In genomic region chr19:572891-573825, GRCh38 we compare ENCODE assay signal across 8 cellular contexts. TPM values are rescaled to one million over a fixed set of nuclear protein-coding genes. Genes with fewer than 3 reads are reported as not detected.
DNase-seq lines count a peak whose midpoint lies in the region; ATAC-seq and TF ChIP-seq lines count a peak whose summit lies in the region.

No MANE protein-coding gene starts in this region.

- BruUV-seq in OCI-LY7 (replicated peaks; lab: Mats Ljungman, UMichigan) = no TSS peak

- H3K9me2 ChIP-seq in OCI-LY7 (ENCODE audit: insufficient read depth, low read length) = no peaks in the 10 kb centered on the region

- CTCF ChIA-PET in OCI-LY7 (lab: Charles Lee; ENCODE audit: unreplicated experiment) = interaction anchor here (0.6 kb wide), 1 partner anchor 71 kb away, joined by 6 read pairs; no protein-coding TSS in a partner anchor

- POLR2A ChIA-PET in OCI-LY7 (lab: Charles Lee) = no interaction called here

- intact Hi-C loops in OCI-LY7 (cut with micrococcal nuclease; ENCODE audit: unreplicated experiment) = loop anchor here (2.0 to 5.0 kb wide), 4 partner anchors 41 to 224 kb away; partner anchors contain the start of genes CDC34, POLRMT, PTBP1 and RNF126
- intact Hi-C loops in tibial artery (cut with DNase I; ENCODE audit: low total_unique reads) = no loop called here

- H4K20me1 ChIP-seq in OCI-LY7 (ENCODE audit: insufficient read depth, low read length) = peaks cover 6% of the 10 kb centered on the region; the same call in 1 of the 2 replicates

- no peak overlapping the region for H2AFZ ChIP-seq in OCI-LY7 (ENCODE audit: low read length)

- no peaks in the 10 kb centered on the region for H3K27me3 ChIP-seq in lung (ENCODE audit: control insufficient read depth, insufficient read depth)
- H3K27me3 ChIP-seq in tibial artery = no peaks in the 10 kb centered on the region

- H3K27ac ChIP-seq in OCI-LY7 (ENCODE audit: low read depth, low read length, poor library complexity, severe bottlenecking) (peak overlapping the region; percentile 88), lung (ENCODE audit: low read depth in 1 of 2, low read length in 1 of 2) (peak overlapping the region; percentile 87 to 95), tibial artery (peak overlapping the region; percentile 80 to 87)

- peaks cover 29% of the 10 kb centered on the region for H3K36me3 ChIP-seq in OCI-LY7 (ENCODE audit: insufficient read depth, low read length)
- peaks cover 0 to 14% of the 10 kb centered on the region in 2 donors for H3K36me3 ChIP-seq in lung (ENCODE audit: control insufficient read depth in 2 of 2, insufficient read depth in 2 of 2, low read length in 2 of 2)
- peaks cover 0 to 8% (median 4%) of the 10 kb centered on the region in 3 donors for H3K36me3 ChIP-seq in tibial artery

- DNase-seq in NCI-H524 (lab: John Stamatoyannopoulos, UW) = peak; percentile 74 to 88
- no peak for DNase-seq in NCI-H524 treated with DMSO at 0.1 percent for 48 hours (lab: John Stamatoyannopoulos, UW)
- DNase-seq in OCI-LY7 (ENCODE audit: low spot score) = peak; percentile 49
- DNase-seq in dedifferentiated amniotic fluid mesenchymal stem cell (ENCODE audit: extremely low spot score) = peak; percentile 32
- DNase-seq in lung (ENCODE audit: low spot score) = peak; percentile 52
- peak in 1 of 2 donors; percentile 74 for DNase-seq in tibial artery

- no peak for TF ChIP-seq CTCF in OCI-LY7 (conservative IDR thresholded peaks at IDR 0.05; ENCODE audit: low read length)
- TF ChIP-seq CTCF in lung (IDR thresholded peaks at IDR 0.05; ENCODE audit: control extremely low read depth, extremely low read depth) = no peak
- no peak for TF ChIP-seq CTCF in tibial artery (IDR thresholded peaks at IDR 0.05)

- H3K4me1 ChIP-seq in OCI-LY7 (ENCODE audit: insufficient read depth, low read length, poor library complexity, severe bottlenecking) (peaks cover 32% of the 10 kb centered on the region), lung (ENCODE audit: control insufficient read depth in 2 of 2, insufficient read depth in 2 of 2, low read length in 2 of 2) (peaks cover 0 to 27% of the 10 kb centered on the region in 2 donors), tibial artery (peaks cover 0 to 53% (median 42%) of the 10 kb centered on the region in 4 donors)

- H3K9me3 ChIP-seq in OCI-LY7 (ENCODE audit: low read length) = no peaks in the 10 kb centered on the region
- H3K9me3 ChIP-seq in lung (ENCODE audit: control insufficient read depth in 2 of 2, insufficient read depth in 1 of 2, low read length in 1 of 2) = no peaks in the 10 kb centered on the region
- no peaks in the 10 kb centered on the region for H3K9me3 ChIP-seq in tibial artery

- H3K4me3 ChIP-seq in OCI-LY7 (ENCODE audit: low read depth, low read length, poor library complexity, severe bottlenecking) = peak overlapping the region; percentile 95
- peak overlapping the region; percentile 92 for H3K4me3 ChIP-seq in lung
- H3K4me3 ChIP-seq in tibial artery = peak overlapping the region; percentile 93 to 98

- peak overlapping the region; percentile 78 for H3K4me2 ChIP-seq in OCI-LY7 (ENCODE audit: low read length)

- 1 to 2% methylated on average over 50 to 54 of the region's 54 CpGs for WGBS in lung, 2 donors

- ATAC-seq in HG02623 (IDR thresholded peaks at IDR 0.05; ENCODE audit: unreplicated experiment) (peak; percentile 2), lung (ENCODE audit: insufficient read depth, low FRiP score) (no peak), GM19463 (IDR thresholded peaks at IDR 0.05; ENCODE audit: unreplicated experiment) (no peak)

- H3K79me2 ChIP-seq in OCI-LY7 (ENCODE audit: insufficient read depth, low read depth, low read length) = peaks cover 53% of the 10 kb centered on the region

RNA-seq across cellular contexts. Expression of gene BSG, which starts 0.8 kb away (rescaled TPM):
- 158 and 180 TPM in 2 replicates for total RNA-seq in OCI-LY7 (2014; rRNA removed; shearing (Covaris generic))
- total RNA-seq in OCI-LY7 (2022) = 189 and 197 TPM in 2 replicates
- total RNA-seq in lung = 100 to 1,000 TPM; 239 to 416 TPM
- polyA plus RNA-seq in lung = 100 to 1,000 TPM; 333 to 376 TPM

RNA-seq across cellular contexts. Expression of gene HCN2, which starts 16.5 kb away (rescaled TPM):
- total RNA-seq in OCI-LY7 (2014; rRNA removed; shearing (Covaris generic)) = 0.05 and 0.06 TPM in 2 replicates
- total RNA-seq in OCI-LY7 (2022) (1.0 and 1.2 TPM in 2 replicates), lung (under 1 TPM; 0.21 to 0.37 TPM)
- polyA plus RNA-seq in lung = under 1 TPM; 0.04 to 0.11 TPM

RNA-seq across cellular contexts. Expression of gene GZMM, which starts 29.3 kb away (rescaled TPM):
- total RNA-seq in OCI-LY7 (2014; rRNA removed; shearing (Covaris generic)) = not detected in 2 replicates
- total RNA-seq in OCI-LY7 (2022) (not detected in 2 replicates), lung (1 to 10 TPM in 1 of 2 donors, under 1 TPM in 1; 0.74 to 2.6 TPM)
- 1 to 10 TPM; 2.4 to 3.0 TPM for polyA plus RNA-seq in lung

RNA-seq across cellular contexts. Expression of gene CDC34, which starts 41.6 kb away (rescaled TPM):
- 65.2 and 77.2 TPM in 2 replicates for total RNA-seq in OCI-LY7 (2014; rRNA removed; shearing (Covaris generic))
- 58.0 and 58.2 TPM in 2 replicates for total RNA-seq in OCI-LY7 (2022)
- 10 to 100 TPM; 42.9 to 67.9 TPM for total RNA-seq in lung
- 10 to 100 TPM; 52.3 to 89.1 TPM for polyA plus RNA-seq in lung
